Comparison of ENCODE assay signal across 11 cellular contexts in genomic region chr1:59076612-59077011, GRCh38.
A peak's percentile ranks its signal among the peaks of the same experiment; 100 is the strongest.
DNase-seq lines count a peak whose midpoint lies in the region; ATAC-seq and TF ChIP-seq lines count a peak whose summit lies in the region.
"Had no signal": no experiment of that assay in that cellular context is flagged by ENCODE, and none has a peak within 500 bp of the region (broad histone marks: within the 10 kb centered on the region; RNA-seq: fewer than 3 reads in every experiment).

No MANE protein-coding gene starts in this region.

- H3K56ac ChIP-seq in mesendoderm (ENCODE audit: low read length), result peak overlapping the region; percentile 56

- no peak for ATAC-seq in left lung

- H3K4me2 ChIP-seq in mesendoderm (ENCODE audit: low read length), result no peak overlapping the region

- no peak overlapping the region for H3K18ac ChIP-seq in mesendoderm (ENCODE audit: low read length)

- DNase-seq in BJ (ENCODE audit: low read depth) (no peak), NCI-H2029 treated with DMSO at 0.1 percent for 48 hours (lab: John Stamatoyannopoulos, UW) (peak; percentile 42), choroid plexus epithelial cell (ENCODE audit: low read depth) (peak; percentile 60), mesendoderm (no peak), NCI-H345 (lab: John Stamatoyannopoulos, UW) (no peak), COR-L47 (lab: John Stamatoyannopoulos, UW) (no peak), left lung (no peak), epidermal melanocyte (ENCODE audit: insufficient read length, low spot score) (no peak)
- DNase-seq: NCI-H1930, T-helper 9 cell had no signal

- H4K5ac ChIP-seq in mesendoderm (ENCODE audit: low read length), result no peak overlapping the region

- H3K9me3 ChIP-seq in left lung, result no peaks in the 10 kb centered on the region

- H3K9ac ChIP-seq in mesendoderm (ENCODE audit: low read length), result no peak overlapping the region

- H3K36me3 ChIP-seq in BJ (ENCODE audit: control insufficient read depth, insufficient read depth, low read length), result no peaks in the 10 kb centered on the region
- H3K36me3 ChIP-seq in mesendoderm (ENCODE audit: control insufficient read depth, insufficient read depth, low read length), result no peaks in the 10 kb centered on the region
- no peaks in the 10 kb centered on the region for H3K36me3 ChIP-seq in left lung

- no CpG with 5 or more reads among the region's 1 CpG for WGBS in mesendoderm (ENCODE audit: extremely low coverage, insufficient coverage, low lambda C conversion rate)

- no peaks in the 10 kb centered on the region for H3K27me3 ChIP-seq in BJ (ENCODE audit: control insufficient read depth, insufficient read depth, low read length)
- no peaks in the 10 kb centered on the region for H3K27me3 ChIP-seq in mesendoderm (ENCODE audit: insufficient read depth, low read length, poor library complexity)
- H3K27me3 ChIP-seq in left lung, result no peaks in the 10 kb centered on the region

- no peaks in the 10 kb centered on the region for H3K79me1 ChIP-seq in mesendoderm (ENCODE audit: low read length)

- TF ChIP-seq CTCF in BJ (IDR thresholded peaks at IDR 0.05; ENCODE audit: insufficient read depth, low read depth, low read length) (peak; percentile 29), choroid plexus epithelial cell (conservative IDR thresholded peaks at IDR 0.05; ENCODE audit: low read depth, low read length) (peak; percentile 56), left lung (IDR thresholded peaks at IDR 0.05) (no peak)

- no peaks in the 10 kb centered on the region for H3K79me2 ChIP-seq in mesendoderm (ENCODE audit: control insufficient read depth, insufficient read depth, low read length)

- CTCF ChIA-PET in BJ (lab: Yijun Ruan, JAX), result interaction anchor here (0.7 to 1.5 kb wide), 5 partner anchors 9 to 257 kb away, joined by 3 to 5 read pairs (median 3); no protein-coding TSS in a partner anchor

- no peak overlapping the region for H4K8ac ChIP-seq in mesendoderm (ENCODE audit: low read depth, low read length)

- no peak overlapping the region for H3K23ac ChIP-seq in mesendoderm (ENCODE audit: low read length)

- no peak overlapping the region for H2BK120ac ChIP-seq in mesendoderm (ENCODE audit: low read depth, low read length)

- H2BK15ac ChIP-seq in mesendoderm (replicated peaks; ENCODE audit: low read depth), result no peak overlapping the region

- no peak overlapping the region for H3K4me3 ChIP-seq in BJ (ENCODE audit: low read depth, low read length)
- no peak overlapping the region for H3K4me3 ChIP-seq in choroid plexus epithelial cell (ENCODE audit: low read depth, low read length)
- no peak overlapping the region for H3K4me3 ChIP-seq in mesendoderm (ENCODE audit: low read length)
- no peak overlapping the region for H3K4me3 ChIP-seq in left lung

- no peak overlapping the region for H3K27ac ChIP-seq in mesendoderm (ENCODE audit: low read depth, low read length)
- H3K27ac ChIP-seq in left lung, result no peak overlapping the region
- H3K27ac ChIP-seq: epithelial cell of prostate had no signal

- H2AK5ac ChIP-seq in mesendoderm (ENCODE audit: low read length), result peak overlapping the region; percentile 97

- H3K4me1 ChIP-seq in mesendoderm (ENCODE audit: control insufficient read depth, low read depth, low read length) (peaks cover 34% of the 10 kb centered on the region), left lung (peaks cover 9 to 12% of the 10 kb centered on the region in 2 donors)

- no peak overlapping the region for H3K4ac ChIP-seq in mesendoderm (ENCODE audit: low read depth, low read length)

- POLR2A ChIA-PET in BJ (lab: Charles Lee), result no interaction called here

- H2BK5ac ChIP-seq in mesendoderm (ENCODE audit: low read length), result peak overlapping the region; percentile 83

- intact Hi-C loops in left lung (cut with DNase I), result no loop called here

Comparison
In these comparisons a context has a peak if more than half of its experiments do, and no peak if none do; other contexts are left out.
1. DNase-seq: peak in NCI-H2029 treated with DMSO at 0.1 percent for 48 hours (single experiment) and choroid plexus epithelial cell (single experiment); none in BJ (single experiment), mesendoderm (single experiment), NCI-H345 (single experiment), COR-L47 (single experiment), left lung (0 of 2) and epidermal melanocyte (single experiment).
2. CTCF ChIP-seq: peak in BJ (single experiment) and choroid plexus epithelial cell (single experiment); none in left lung (0 of 2).